1 cellular context compared by ENCODE assay signal in the genomic region with DNA sequence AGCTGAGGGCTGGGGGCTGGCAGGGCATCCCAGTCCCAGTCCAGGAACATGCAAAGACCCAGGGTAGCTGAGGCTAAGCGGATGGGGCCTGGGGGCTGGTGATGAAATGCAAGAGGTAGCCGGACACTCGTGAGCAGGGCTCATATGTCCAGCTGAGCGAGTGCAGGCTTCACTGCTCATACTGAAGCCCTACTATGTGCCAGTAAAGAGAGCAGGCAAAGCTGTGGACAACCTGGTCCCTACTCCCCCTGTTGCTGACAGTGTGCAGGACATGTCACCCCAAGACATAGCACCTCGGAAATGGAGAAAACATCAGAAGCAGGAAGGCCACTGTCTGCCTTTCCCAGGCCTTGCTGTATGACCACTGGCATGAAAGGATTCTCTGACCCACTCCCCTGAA.
TF ChIP-seq lines count a peak whose summit lies in the region.

No MANE protein-coding gene starts in this region.

TF ChIP-seq in H1, 55 proteins besides CTCF, POLR2A, EP300 and RAD21:
- no peak for TF ChIP-seq KDM4A (IDR thresholded peaks at IDR 0.05; ENCODE audit: low read depth, low read length, severe bottlenecking)
- TF ChIP-seq YY1 (IDR thresholded peaks at IDR 0.05; ENCODE audit: low read depth, low read length): no peak
- no peak for TF ChIP-seq HDAC6 (IDR thresholded peaks at IDR 0.05; ENCODE audit: low read depth, low read length)
